Comparison of ENCODE assay signal across 1 cellular context in genomic region chr22:31943976-31944699, GRCh38.
TF ChIP-seq lines count a peak whose summit lies in the region.

Gene YWHAH, plus strand, starts transcription at chr22:31944535. Its CDS starts 199 bp downstream, at chr22:31944734.

TF ChIP-seq in HepG2, 621 proteins besides CTCF, POLR2A, EP300 and RAD21 (continued from another document and continues in another):
- TF ChIP-seq SRY (CRISPR knock-in tag; IDR thresholded peaks at IDR 0.05) (peak; percentile 40; the same call in 1 of the 2 replicates), BHLHE40 (IDR thresholded peaks at IDR 0.05; ENCODE audit: low read length) (0 out of 2 replicates have a peak, but pooled peaks have one; percentile 4), ZBTB25 (CRISPR knock-in tag; IDR thresholded peaks at IDR 0.05) (no peak), BCL6 (CRISPR knock-in tag; IDR thresholded peaks at IDR 0.05) (peak; percentile 9; the same call in 1 of the 2 replicates), GZF1 (CRISPR knock-in tag; IDR thresholded peaks at IDR 0.05) (0 out of 2 replicates have a peak, but pooled peaks have one; percentile 50), ZNF672 (CRISPR knock-in tag; IDR thresholded peaks at IDR 0.05) (0 out of 2 replicates have a peak, but pooled peaks have one; percentile 70), ZNF512B (CRISPR knock-in tag; IDR thresholded peaks at IDR 0.05; ENCODE audit: borderline replicate concordance) (no peak), BATF2 (CRISPR knock-in tag; IDR thresholded peaks at IDR 0.05) (no peak), THRA (CRISPR knock-in tag; IDR thresholded peaks at IDR 0.05; ENCODE audit: borderline replicate concordance) (no peak), AKAP8 (CRISPR knock-in tag; IDR thresholded peaks at IDR 0.05) (no peak), MXD3 (CRISPR knock-in tag; IDR thresholded peaks at IDR 0.05) (peak; percentile 67; the same call in 1 of the 2 replicates), SP5 (CRISPR knock-in tag; IDR thresholded peaks at IDR 0.05; ENCODE audit: borderline replicate concordance, low read depth) (peak; percentile 53), ATF7 (IDR thresholded peaks at IDR 0.05) (peak; percentile 97), ATF7 (CRISPR knock-in tag; IDR thresholded peaks at IDR 0.05) (peak; percentile 86; the same call in 1 of the 2 replicates), SMC3 (IDR thresholded peaks at IDR 0.05; ENCODE audit: low read length) (no peak), ZNF34 (CRISPR knock-in tag; IDR thresholded peaks at IDR 0.05; ENCODE audit: borderline replicate concordance) (no peak), ZNF737 (CRISPR knock-in tag; IDR thresholded peaks at IDR 0.05; ENCODE audit: borderline replicate concordance) (no peak), ZFP90 (CRISPR knock-in tag; IDR thresholded peaks at IDR 0.05; ENCODE audit: borderline replicate concordance) (no peak), ZNF101 (CRISPR knock-in tag; IDR thresholded peaks at IDR 0.05; ENCODE audit: borderline replicate concordance, low read depth) (no peak), ZNF280D (CRISPR knock-in tag; IDR thresholded peaks at IDR 0.05) (0 out of 2 replicates have a peak, but pooled peaks have one; percentile 29), FLYWCH1 (CRISPR knock-in tag; IDR thresholded peaks at IDR 0.05) (no peak), ZNF501 (CRISPR knock-in tag; IDR thresholded peaks at IDR 0.05) (peak; percentile 50; the same call in 1 of the 2 replicates), HMG20B (CRISPR knock-in tag; conservative IDR thresholded peaks at IDR 0.05) (no peak), ZNF784 (CRISPR knock-in tag; IDR thresholded peaks at IDR 0.05; ENCODE audit: borderline replicate concordance) (no peak), DNMT3B (CRISPR knock-in tag; conservative IDR thresholded peaks at IDR 0.05) (no peak), TAF15 (IDR thresholded peaks at IDR 0.05; ENCODE audit: low read depth, low read length, poor library complexity, severe bottlenecking) (peak; percentile 56), ZNF552 (CRISPR knock-in tag; IDR thresholded peaks at IDR 0.05; ENCODE audit: borderline replicate concordance) (no peak), EEA1 (CRISPR knock-in tag; IDR thresholded peaks at IDR 0.05; ENCODE audit: borderline replicate concordance) (no peak; the same call in 1 of the 2 replicates), ZNF777 (CRISPR knock-in tag; IDR thresholded peaks at IDR 0.05) (peak; percentile 44), PITX1 (CRISPR knock-in tag; IDR thresholded peaks at IDR 0.05) (peak; percentile 49; the same call in 1 of the 2 replicates), ZBTB33 (CRISPR knock-in tag; IDR thresholded peaks at IDR 0.05) (no peak), POGK (CRISPR knock-in tag; conservative IDR thresholded peaks at IDR 0.05) (peak; percentile 28; the same call in 1 of the 2 replicates), PAX8 (CRISPR knock-in tag; IDR thresholded peaks at IDR 0.05; ENCODE audit: borderline replicate concordance) (no peak), HOXA9 (CRISPR knock-in tag; IDR thresholded peaks at IDR 0.05; ENCODE audit: borderline replicate concordance) (peak; percentile 74), KLF12 (CRISPR knock-in tag; IDR thresholded peaks at IDR 0.05; ENCODE audit: borderline replicate concordance) (no peak), ZNF354B (CRISPR knock-in tag; IDR thresholded peaks at IDR 0.05) (no peak), UBTF (CRISPR knock-in tag; IDR thresholded peaks at IDR 0.05) (0 out of 2 replicates have a peak, but pooled peaks have one; percentile 15), POLR2AphosphoS2 (IDR thresholded peaks at IDR 0.05; ENCODE audit: low read depth, low read length) (no peak), E2F2 (CRISPR knock-in tag; IDR thresholded peaks at IDR 0.05; ENCODE audit: borderline replicate concordance) (no peak), E2F1 (CRISPR knock-in tag; IDR thresholded peaks at IDR 0.05) (no peak), RXRA (CRISPR knock-in tag; IDR thresholded peaks at IDR 0.05) (no peak), EED (CRISPR knock-in tag; IDR thresholded peaks at IDR 0.05) (no peak), SRF (IDR thresholded peaks at IDR 0.05; ENCODE audit: low read depth, low read length) (no peak)
